ENCODE assay signal across 17 cellular contexts in genomic region chr6:3357669-3358068, GRCh38.
A peak's percentile ranks its signal among the peaks of the same experiment; 100 is the strongest.
DNase-seq lines count a peak whose midpoint lies in the region; ATAC-seq and TF ChIP-seq lines count a peak whose summit lies in the region.
"Had no signal": no experiment of that assay in that cellular context is flagged by ENCODE, and none has a peak within 500 bp of the region (broad histone marks: within the 10 kb centered on the region; RNA-seq: fewer than 3 reads in every experiment).

No MANE protein-coding gene starts in this region.

- intact Hi-C loops in left lung (cut with DNase I) = no loop called here
- intact Hi-C loops in gastrocnemius medialis (cut with DNase I; ENCODE audit: low total_unique reads) = loop anchor here (5.0 kb wide), 2 partner anchors 80 to 100 kb away; partner anchors contain the start of gene SLC22A23
- intact Hi-C loops in cardiac septum (cut with DNase I) = no loop called here

- H3K4me3 ChIP-seq in left lung (no peak overlapping the region), gastrocnemius medialis (no peak overlapping the region), brain microvascular endothelial cell (ENCODE audit: low read depth, low read length) (no peak overlapping the region)
- H3K4me3 ChIP-seq: adrenal gland, GM12878, lung had no signal

- H3K9me3 ChIP-seq in left lung (no peaks in the 10 kb centered on the region), gastrocnemius medialis (no peaks in the 10 kb centered on the region), T-helper 17 cell (ENCODE audit: control insufficient read depth, low read length, poor library complexity, severe bottlenecking) (no peaks in the 10 kb centered on the region)
- H3K9me3 ChIP-seq: adrenal gland had no signal

- no peak overlapping the region for H3K4me3 Mint-ChIP-seq in T-cell
- H3K4me3 Mint-ChIP-seq in T-helper 17 cell = no peak overlapping the region
- H3K4me3 Mint-ChIP-seq: activated CD4-positive, alpha-beta T cell treated with anti-CD3 and anti-CD28 coated beads, Interleukin-2, amount 10 ng/mL, durations not matched to agents 24 days and 14 days; B cell; HFFc6; stimulated activated naive CD8-positive, alpha-beta T cell treated with anti-CD3 and anti-CD28 coated beads, Interleukin-15, amount 100 ng/mL, for 72 hours had no signal

- ATAC-seq in T-cell (replicated peaks in 1 of 4) = no peak
- no peak for ATAC-seq in left lung
- ATAC-seq in gastrocnemius medialis = no peak
- no peak for ATAC-seq in HG03378 (IDR thresholded peaks at IDR 0.05; ENCODE audit: unreplicated experiment)
- no peak for ATAC-seq in T-helper 17 cell
- ATAC-seq: GM12878; stimulated activated naive CD8-positive, alpha-beta T cell treated with anti-CD3 and anti-CD28 coated beads, Interleukin-15, amount 100 ng/mL, for 72 hours had no signal

- H3K9me3 Mint-ChIP-seq in T-cell = no peaks in the 10 kb centered on the region
- H3K9me3 Mint-ChIP-seq: activated CD4-positive, alpha-beta T cell treated with anti-CD3 and anti-CD28 coated beads, Interleukin-2, amount 10 ng/mL, durations not matched to agents 24 days and 14 days; HFFc6; stimulated activated naive CD8-positive, alpha-beta T cell treated with anti-CD3 and anti-CD28 coated beads, Interleukin-15, amount 100 ng/mL, for 72 hours had no signal

- in situ Hi-C loops in gastrocnemius medialis (cut with MboI; ENCODE audit: low sequenced_read_pairs in 4 of 4) (no loop called here), brain microvascular endothelial cell (cut with HindIII; ENCODE audit: low pct_ligation_motif_present, low sequenced_read_pairs) (no loop called here)

- H3K4me1 Mint-ChIP-seq in T-cell (peaks cover 27 to 45% (median 38%) of the 10 kb centered on the region in 3 donors), T-helper 17 cell (peaks cover 43% of the 10 kb centered on the region)

- peak; percentile 46 for DNase-seq in CD1c-positive myeloid dendritic cell (ENCODE audit: extremely low spot score)
- no peak for DNase-seq in T-cell
- no peak for DNase-seq in left lung
- no peak for DNase-seq in gastrocnemius medialis
- DNase-seq in brain microvascular endothelial cell = no peak
- no peak for DNase-seq in cardiac septum (ENCODE audit: low spot score)
- no peak for DNase-seq in T-helper 17 cell
- DNase-seq: activated CD4-positive, alpha-beta T cell treated with anti-CD3 and anti-CD28 coated beads, Interleukin-2, amount 10 ng/mL, durations not matched to agents 24 days and 14 days; activated T-cell treated with anti-CD3 and anti-CD28 coated beads, Interleukin-2, amount 50 U/mL, for 48 hours; adrenal gland; HFFc6; stimulated activated naive CD8-positive, alpha-beta T cell treated with anti-CD3 and anti-CD28 coated beads, Interleukin-15, amount 100 ng/mL, for 72 hours; T1000 had no signal

- H3K27ac Mint-ChIP-seq in T-cell (peak overlapping the region; percentile 18 to 20), T-helper 17 cell (no peak overlapping the region)
- H3K27ac Mint-ChIP-seq: activated CD4-positive, alpha-beta T cell treated with anti-CD3 and anti-CD28 coated beads, Interleukin-2, amount 10 ng/mL, durations not matched to agents 24 days and 14 days; B cell; HFFc6; stimulated activated naive CD8-positive, alpha-beta T cell treated with anti-CD3 and anti-CD28 coated beads, Interleukin-15, amount 100 ng/mL, for 72 hours had no signal

- TF ChIP-seq POLR2A in gastrocnemius medialis (IDR thresholded peaks at IDR 0.05) = no peak

- TF ChIP-seq CTCF in left lung (IDR thresholded peaks at IDR 0.05) = no peak
- TF ChIP-seq CTCF in gastrocnemius medialis (IDR thresholded peaks at IDR 0.05 in 4 of 5, conservative IDR thresholded peaks at IDR 0.05 in 1 of 5) = no peak
- no peak for TF ChIP-seq CTCF in brain microvascular endothelial cell (IDR thresholded peaks at IDR 0.05; ENCODE audit: low read depth, low read length, missing control alignments)

- H3K36me3 Mint-ChIP-seq in T-cell = no peaks in the 10 kb centered on the region
- peaks cover 2% of the 10 kb centered on the region for H3K36me3 Mint-ChIP-seq in T-helper 17 cell (ENCODE audit: low read depth)

- H3K27ac ChIP-seq in left lung (peak overlapping the region; percentile 13 to 89), gastrocnemius medialis (peak overlapping the region in 3 of 4 donors; percentile 94 to 97 (median 96)), brain microvascular endothelial cell (no peak overlapping the region)

- CTCF ChIA-PET in T-cell (lab: Charles Lee) = no interaction called here

- POLR2A ChIA-PET in T-cell (lab: Charles Lee) = no interaction called here

- peaks cover 11 to 30% of the 10 kb centered on the region in 2 donors for H3K4me1 ChIP-seq in left lung
- peaks cover 29 to 32% of the 10 kb centered on the region in 2 donors for H3K4me1 ChIP-seq in gastrocnemius medialis

- H3K36me3 ChIP-seq in left lung (no peaks in the 10 kb centered on the region), gastrocnemius medialis (no peaks in the 10 kb centered on the region), brain microvascular endothelial cell (replicated peaks) (no peaks in the 10 kb centered on the region)
- H3K36me3 ChIP-seq: adrenal gland had no signal

- no peaks in the 10 kb centered on the region for H3K27me3 Mint-ChIP-seq in T-cell
- no peaks in the 10 kb centered on the region for H3K27me3 Mint-ChIP-seq in T-helper 17 cell
- H3K27me3 Mint-ChIP-seq: B cell; stimulated activated naive CD8-positive, alpha-beta T cell treated with anti-CD3 and anti-CD28 coated beads, Interleukin-15, amount 100 ng/mL, for 72 hours had no signal

- H3K27me3 ChIP-seq in left lung (peaks cover 0 to 7% of the 10 kb centered on the region in 2 donors), gastrocnemius medialis (no peaks in the 10 kb centered on the region), brain microvascular endothelial cell (replicated peaks) (no peaks in the 10 kb centered on the region)
- H3K27me3 ChIP-seq: adrenal gland had no signal
